In genomic region chr5:179768326-179769085, GRCh38 we compare ENCODE assay signal across 15 cellular contexts. TPM values are rescaled to one million over a fixed set of nuclear protein-coding genes. Genes with fewer than 3 reads are reported as not detected.
DNase-seq lines count a peak whose midpoint lies in the region; ATAC-seq and TF ChIP-seq lines count a peak whose summit lies in the region.
"Had no signal": no experiment of that assay in that cellular context is flagged by ENCODE, and none has a peak within 500 bp of the region (broad histone marks: within the 10 kb centered on the region; RNA-seq: fewer than 3 reads in every experiment).

No MANE protein-coding gene starts in this region.

- H3K4me3 Mint-ChIP-seq in CD14-positive monocyte, result no peak overlapping the region

- peaks cover 0 to 2% (median 0%) of the 10 kb centered on the region in 3 donors for H3K27me3 Mint-ChIP-seq in CD14-positive monocyte (ENCODE audit: low read depth in 3 of 3)

- H3K4me1 ChIP-seq in effector memory CD4-positive, alpha-beta T cell (ENCODE audit: control insufficient read depth, insufficient read depth, low read length, poor library complexity, severe bottlenecking), result no peaks in the 10 kb centered on the region

- no peaks in the 10 kb centered on the region for H3K9me3 Mint-ChIP-seq in CD14-positive monocyte

- intact Hi-C loops in CD14-positive monocyte (cut with micrococcal nuclease), result no loop called here

- ATAC-seq in GM18861 (IDR thresholded peaks at IDR 0.05; ENCODE audit: unreplicated experiment) (no peak), GM18520 (IDR thresholded peaks at IDR 0.05; ENCODE audit: unreplicated experiment) (no peak)

- no peaks in the 10 kb centered on the region for H3K9me3 ChIP-seq in effector memory CD4-positive, alpha-beta T cell (ENCODE audit: control insufficient read depth, low read length)
- H3K9me3 ChIP-seq: tibial nerve had no signal

- H3K36me3 ChIP-seq in H7 (replicated peaks; ENCODE audit: control insufficient read depth, insufficient read depth, low read length) (peaks cover 44% of the 10 kb centered on the region), brain microvascular endothelial cell (replicated peaks) (peaks cover 54% of the 10 kb centered on the region)
- H3K36me3 ChIP-seq in effector memory CD4-positive, alpha-beta T cell (ENCODE audit: control insufficient read depth, insufficient read depth, low read length), result peaks cover 67% of the 10 kb centered on the region

- in situ Hi-C loops in brain microvascular endothelial cell (cut with HindIII; ENCODE audit: low pct_ligation_motif_present, low sequenced_read_pairs), result no loop called here

- H3K27ac Mint-ChIP-seq in CD14-positive monocyte, result peak overlapping the region in 5 of 7 donors; percentile 21 to 84 (median 49)

- H3K27ac ChIP-seq in brain microvascular endothelial cell, result no peak overlapping the region
- H3K27ac ChIP-seq in effector memory CD4-positive, alpha-beta T cell (ENCODE audit: insufficient read depth, low read length, poor library complexity, severe bottlenecking), result no peak overlapping the region
- H3K27ac ChIP-seq: tibial nerve had no signal

- peaks cover 93% of the 10 kb centered on the region for H3K4me1 Mint-ChIP-seq in CD14-positive monocyte

- H3K27me3 ChIP-seq in H7 (ENCODE audit: control insufficient read depth, insufficient read depth, low read length), result no peaks in the 10 kb centered on the region
- no peaks in the 10 kb centered on the region for H3K27me3 ChIP-seq in brain microvascular endothelial cell (replicated peaks)
- H3K27me3 ChIP-seq in effector memory CD4-positive, alpha-beta T cell (replicated peaks; ENCODE audit: control insufficient read depth, insufficient read depth, low read length, poor library complexity, severe bottlenecking), result no peaks in the 10 kb centered on the region
- H3K27me3 ChIP-seq: tibial nerve had no signal

- no peak for DNase-seq in CD14-positive monocyte (ENCODE audit: low spot score)
- DNase-seq in H7, result peak; percentile 76
- no peak for DNase-seq in brain microvascular endothelial cell
- peak; percentile 56 for DNase-seq in iPS-NIHi7 (ENCODE audit: extremely low spot score)
- no peak for DNase-seq in effector memory CD4-positive, alpha-beta T cell
- DNase-seq: activated CD4-positive, alpha-beta T cell treated with anti-CD3 and anti-CD28 coated beads for 4 hours; activated naive CD4-positive, alpha-beta T cell treated with anti-CD3 and anti-CD28 coated beads, Interleukin-2, amount 50 U/mL, for 16 hours; COR-L47; dermis blood vessel endothelial cell; foreskin fibroblast; kidney; NCI-H2171 had no signal

- TF ChIP-seq CTCF in CD14-positive monocyte (IDR thresholded peaks at IDR 0.05) (no peak), brain microvascular endothelial cell (IDR thresholded peaks at IDR 0.05; ENCODE audit: low read depth, low read length, missing control alignments) (peak; percentile 35)

- H3K4me3 ChIP-seq in H7 (ENCODE audit: insufficient read depth, low read depth, low read length) (no peak overlapping the region), brain microvascular endothelial cell (ENCODE audit: low read depth, low read length) (no peak overlapping the region)
- H3K4me3 ChIP-seq in effector memory CD4-positive, alpha-beta T cell (ENCODE audit: insufficient read depth, low read depth, low read length, poor library complexity, severe bottlenecking), result no peak overlapping the region
- H3K4me3 ChIP-seq: tibial nerve had no signal

- peaks cover 66 to 81% of the 10 kb centered on the region in 2 donors for H3K36me3 Mint-ChIP-seq in CD14-positive monocyte

RNA-seq across cellular contexts. Expression of gene LTC4S, which starts 25.3 kb away (rescaled TPM):
- polyA plus RNA-seq in CD14-positive monocyte, result under 1 TPM; 0.65 to 0.69 TPM
- total RNA-seq in H7 (2014; rRNA removed; shearing (Covaris generic)), result 0.67 and 5.1 TPM in 2 replicates

RNA-seq across cellular contexts. Expression of gene MAML1, which starts 35.9 kb away (rescaled TPM):
- polyA plus RNA-seq in CD14-positive monocyte, result 1 to 10 TPM; 2.2 to 2.7 TPM
- 21.5 and 22.3 TPM in 2 replicates for total RNA-seq in H7 (2014; rRNA removed; shearing (Covaris generic))

RNA-seq across cellular contexts. Expression of gene MGAT4B, which starts 38.2 kb away (rescaled TPM):
- 10 to 100 TPM; 12.4 to 14.3 TPM for polyA plus RNA-seq in CD14-positive monocyte
- total RNA-seq in H7 (2014; rRNA removed; shearing (Covaris generic)), result 131 and 148 TPM in 2 replicates

RNA-seq across cellular contexts. Expression of gene SQSTM1, which starts 52.2 kb away (rescaled TPM):
- polyA plus RNA-seq in CD14-positive monocyte, result 100 to 1,000 TPM; 275 to 312 TPM
- 161 and 184 TPM in 2 replicates for total RNA-seq in H7 (2014; rRNA removed; shearing (Covaris generic))

Comparison
In these comparisons a context has a peak if more than half of its experiments do, and no peak if none do; other contexts are left out.
1. DNase-seq: peak in H7 (single experiment) and iPS-NIHi7 (single experiment); none in CD14-positive monocyte (single experiment), brain microvascular endothelial cell (single experiment) and effector memory CD4-positive, alpha-beta T cell (0 of 3).